ENCODE assay signal across 8 cellular contexts in genomic region chr22:38034278-38034882, GRCh38. TPM values are rescaled to one million over a fixed set of nuclear protein-coding genes. Genes with fewer than 3 reads are reported as not detected.
DNase-seq lines count a peak whose midpoint lies in the region; ATAC-seq and TF ChIP-seq lines count a peak whose summit lies in the region.

No MANE protein-coding gene starts in this region.

- no peak for TF ChIP-seq CTCF in foreskin keratinocyte (conservative IDR thresholded peaks at IDR 0.05)

- H3K27me3 ChIP-seq in foreskin keratinocyte: peaks cover 8% of the 10 kb centered on the region
- no peaks in the 10 kb centered on the region for H3K27me3 ChIP-seq in effector memory CD4-positive, alpha-beta T cell (replicated peaks; ENCODE audit: control insufficient read depth, insufficient read depth, low read length, poor library complexity, severe bottlenecking)

- DNase-seq in HEK293T (ENCODE audit: extremely low spot score) (peak; percentile 63), T1000 (lab: John Stamatoyannopoulos, UW) (peak; percentile 44), foreskin keratinocyte (peak; percentile 46 to 73), non-pigmented ciliary epithelial cell (ENCODE audit: low read depth) (peak; percentile 71), cerebellum (ENCODE audit: low spot score) (no peak)
- DNase-seq in effector memory CD4-positive, alpha-beta T cell: no peak

- POLR2A ChIA-PET in HEK293T (lab: Yijun Ruan, JAX): no interaction called here

- no peak overlapping the region for H3K4me3 ChIP-seq in effector memory CD4-positive, alpha-beta T cell (ENCODE audit: insufficient read depth, low read depth, low read length, poor library complexity, severe bottlenecking)

- no peak overlapping the region for H3K27ac ChIP-seq in foreskin keratinocyte
- no peak overlapping the region for H3K27ac ChIP-seq in effector memory CD4-positive, alpha-beta T cell (ENCODE audit: insufficient read depth, low read length, poor library complexity, severe bottlenecking)

- H3K4me1 ChIP-seq in foreskin keratinocyte: peaks cover 6% of the 10 kb centered on the region
- no peaks in the 10 kb centered on the region for H3K4me1 ChIP-seq in effector memory CD4-positive, alpha-beta T cell (ENCODE audit: control insufficient read depth, insufficient read depth, low read length, poor library complexity, severe bottlenecking)

- CTCF ChIA-PET in HEK293T (lab: Yijun Ruan, JAX): interaction anchor here (2.9 kb wide), 1 partner anchor 18 kb away, joined by 10 read pairs; no protein-coding TSS in a partner anchor

- H3K36me3 ChIP-seq in effector memory CD4-positive, alpha-beta T cell (ENCODE audit: control insufficient read depth, insufficient read depth, low read length): no peaks in the 10 kb centered on the region

- ATAC-seq in foreskin keratinocyte: peak; percentile 87
- no peak for ATAC-seq in GM21360 (IDR thresholded peaks at IDR 0.05; ENCODE audit: unreplicated experiment)
- no peak for ATAC-seq in GM19467 (IDR thresholded peaks at IDR 0.05; ENCODE audit: unreplicated experiment)

- no peaks in the 10 kb centered on the region for H3K9me3 ChIP-seq in effector memory CD4-positive, alpha-beta T cell (ENCODE audit: control insufficient read depth, low read length)

TF ChIP-seq in HEK293T, 16 proteins besides CTCF, POLR2A, EP300 and RAD21:
- no peak for TF ChIP-seq SP1 (IDR thresholded peaks at IDR 0.05)
- TF ChIP-seq ZNF384 (IDR thresholded peaks at IDR 0.05): no peak
- TF ChIP-seq LEF1 (IDR thresholded peaks at IDR 0.05; ENCODE audit: borderline replicate concordance): peak; percentile 59; the same call in 1 of the 2 replicates
- TF ChIP-seq, protein P1, sequence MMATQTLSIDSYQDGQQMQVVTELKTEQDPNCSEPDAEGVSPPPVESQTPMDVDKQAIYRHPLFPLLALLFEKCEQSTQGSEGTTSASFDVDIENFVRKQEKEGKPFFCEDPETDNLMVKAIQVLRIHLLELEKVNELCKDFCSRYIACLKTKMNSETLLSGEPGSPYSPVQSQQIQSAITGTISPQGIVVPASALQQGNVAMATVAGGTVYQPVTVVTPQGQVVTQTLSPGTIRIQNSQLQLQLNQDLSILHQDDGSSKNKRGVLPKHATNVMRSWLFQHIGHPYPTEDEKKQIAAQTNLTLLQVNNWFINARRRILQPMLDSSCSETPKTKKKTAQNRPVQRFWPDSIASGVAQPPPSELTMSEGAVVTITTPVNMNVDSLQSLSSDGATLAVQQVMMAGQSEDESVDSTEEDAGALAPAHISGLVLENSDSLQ (IDR thresholded peaks at IDR 0.05): no peak
- no peak for TF ChIP-seq ARNT (IDR thresholded peaks at IDR 0.05)
- no peak for TF ChIP-seq FOXA1 (IDR thresholded peaks at IDR 0.05)
- TF ChIP-seq HDGF (IDR thresholded peaks at IDR 0.05; ENCODE audit: borderline replicate concordance): peak; percentile 48; the same call in 1 of the 2 replicates
- 0 out of 2 replicates have a peak, but pooled peaks have one; percentile 52 for TF ChIP-seq FOXM1 (IDR thresholded peaks at IDR 0.05; ENCODE audit: borderline replicate concordance)

RNA-seq across cellular contexts. Expression of gene PICK1, which starts 22.8 kb away (rescaled TPM):
- total RNA-seq in foreskin keratinocyte (27.5 and 28.3 TPM in 2 replicates), cerebellum (22.2 TPM)
- polyA plus RNA-seq in foreskin keratinocyte: 25.8 and 27.0 TPM in 2 replicates

RNA-seq across cellular contexts. Expression of gene SLC16A8, which starts 49.6 kb away (rescaled TPM):
- total RNA-seq in foreskin keratinocyte (0.24 TPM in 1 of 2 replicates, not detected in the other), cerebellum (1.1 TPM)
- 0.04 and 0.24 TPM in 2 replicates for polyA plus RNA-seq in foreskin keratinocyte

RNA-seq across cellular contexts. Expression of gene SOX10, which starts 50.0 kb away (rescaled TPM):
- total RNA-seq in foreskin keratinocyte: 0.14 TPM in 1 of 2 replicates, not detected in the other
- polyA plus RNA-seq in foreskin keratinocyte: 0.03 TPM in 1 of 2 replicates, not detected in the other
- 2.7 TPM for total RNA-seq in cerebellum

Comparison
In these comparisons a context has a peak if more than half of its experiments do, and no peak if none do; other contexts are left out.
1. DNase-seq: peak in HEK293T (single experiment), T1000 (single experiment), foreskin keratinocyte (2 of 2) and non-pigmented ciliary epithelial cell (single experiment); none in cerebellum (single experiment) and effector memory CD4-positive, alpha-beta T cell (0 of 3).